ENCODE assay signal across 17 cellular contexts in the genomic region with DNA sequence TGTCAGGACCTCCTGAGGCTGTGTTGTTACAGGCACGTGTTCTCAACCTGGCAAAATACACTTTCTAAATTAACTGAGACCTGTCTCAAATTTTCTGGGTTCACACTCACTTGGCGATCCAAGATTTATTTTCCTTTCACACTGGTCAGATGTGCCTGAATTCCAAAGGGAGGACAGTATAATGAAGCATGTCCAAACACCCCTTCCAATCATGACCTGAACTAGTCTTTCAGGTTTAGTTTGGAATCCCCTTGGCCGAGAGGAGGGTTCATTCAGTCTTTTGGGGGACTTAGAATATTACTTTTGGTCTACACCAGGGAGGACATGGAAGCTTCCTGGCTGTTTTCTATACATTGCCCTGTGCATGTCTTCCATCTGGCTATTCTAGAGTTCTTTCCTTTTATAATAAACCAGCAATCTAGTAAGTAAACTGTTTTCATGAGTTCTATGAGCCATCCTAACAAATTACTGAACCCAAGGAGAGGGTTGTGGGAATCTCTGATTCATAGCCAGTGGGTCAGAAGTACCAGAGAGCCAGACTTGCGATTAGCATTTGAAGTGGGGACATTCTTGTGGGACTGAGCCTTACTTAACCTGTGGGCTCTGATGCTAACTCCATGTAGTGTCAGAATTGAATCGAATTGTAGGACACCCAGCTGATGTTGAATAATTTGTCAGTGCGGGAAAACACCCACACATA.
DNase-seq lines count a peak whose midpoint lies in the region; TF ChIP-seq lines count a peak whose summit lies in the region.
"Had no signal": no experiment of that assay in that cellular context is flagged by ENCODE, and none has a peak within 500 bp of the region (broad histone marks: within the 10 kb centered on the region; RNA-seq: fewer than 3 reads in every experiment).

No MANE protein-coding gene starts in this region.

- H3K9ac ChIP-seq in subcutaneous abdominal adipose tissue (ENCODE audit: low read length in 5 of 5): no peak overlapping the region

- no peaks in the 10 kb centered on the region for H3K9me3 ChIP-seq in subcutaneous abdominal adipose tissue (ENCODE audit: control insufficient read depth in 5 of 5, low read length in 5 of 5)
- H3K9me3 ChIP-seq: thoracic aorta had no signal

- peak; percentile 23 for DNase-seq in GM04503 (ENCODE audit: low read depth)
- DNase-seq in fibroblast of peridontal ligament (ENCODE audit: extremely low read depth): peak; percentile 59
- no peak for DNase-seq in middle frontal gyrus (ENCODE audit: extremely low spot score, low spot score)
- no peak for DNase-seq in stimulated activated CD4-positive, alpha-beta T cell treated with anti-CD3 and anti-CD28 coated beads, Interleukin-4, amount 100 ng/mL, for 24 hours
- no peak for DNase-seq in caudate nucleus (lab: John Stamatoyannopoulos, UW)
- DNase-seq: activated CD4-positive, CD25-positive, alpha-beta regulatory T cell; anterior cingulate cortex; hypothalamus; left cardiac atrium; NCI-H1105 treated with DMSO at 0.1 percent for 48 hours; NK-92 treated with Interleukin-12 subunit alpha and Interleukin-12 subunit beta, amount 100 ng/mL, for 24 hours; occipital lobe; stimulated activated CD4-positive, alpha-beta T cell treated with anti-CD3 and anti-CD28 coated beads, Interleukin-4, amount 100 ng/mL, for 4 hours had no signal

- H3K4me1 ChIP-seq in subcutaneous abdominal adipose tissue (ENCODE audit: control insufficient read depth in 5 of 5, insufficient read depth in 5 of 5, low read length in 5 of 5): peaks cover 0 to 21% (median 9%) of the 10 kb centered on the region in 5 donors

- TF ChIP-seq CTCF in VCaP (conservative IDR thresholded peaks at IDR 0.05): no peak

- peaks cover 0 to 8% (median 2%) of the 10 kb centered on the region in 5 donors for H3K36me3 ChIP-seq in subcutaneous abdominal adipose tissue (ENCODE audit: control insufficient read depth in 5 of 5, insufficient read depth in 5 of 5, low read length in 5 of 5)

- H3K4me3 ChIP-seq in subcutaneous abdominal adipose tissue (ENCODE audit: low read depth in 1 of 5, low read length in 5 of 5): no peak overlapping the region
- H3K4me3 ChIP-seq: K562, thoracic aorta had no signal

- peak overlapping the region; percentile 85 for H3K27ac ChIP-seq in VCaP
- H3K27ac ChIP-seq in subcutaneous abdominal adipose tissue (ENCODE audit: low read depth, low read length): peak overlapping the region; percentile 74
- H3K27ac ChIP-seq in caudate nucleus (ENCODE audit: low read depth, low read length): no peak overlapping the region

- H3K27me3 ChIP-seq in subcutaneous abdominal adipose tissue (ENCODE audit: control insufficient read depth in 5 of 5, insufficient read depth in 4 of 5, low read length in 5 of 5): no peaks in the 10 kb centered on the region

Comparison
In these comparisons a context has a peak if more than half of its experiments do, and no peak if none do; other contexts are left out.
1. DNase-seq: peak in GM04503 (single experiment) and fibroblast of peridontal ligament (single experiment); none in middle frontal gyrus (single experiment), stimulated activated CD4-positive, alpha-beta T cell treated with anti-CD3 and anti-CD28 coated beads, Interleukin-4, amount 100 ng/mL, for 24 hours (single experiment) and caudate nucleus (0 of 61).